ENCODE assay signal across 8 cellular contexts in genomic region chr1:64471218-64471719, GRCh38. TPM values are rescaled to one million over a fixed set of nuclear protein-coding genes. Genes with fewer than 3 reads are reported as not detected.
DNase-seq lines count a peak whose midpoint lies in the region; ATAC-seq and TF ChIP-seq lines count a peak whose summit lies in the region.

No MANE protein-coding gene starts in this region.

- H3K4me3 Mint-ChIP-seq in activated T-cell treated with anti-CD3 and anti-CD28 coated beads, Interleukin-2, amount 50 U/mL, for 72 hours = peak overlapping the region; percentile 79 to 93
- H3K4me3 Mint-ChIP-seq in osteocyte (ENCODE audit: unreplicated experiment) = peak overlapping the region; percentile 88

- intact Hi-C loops in head of caudate nucleus (cut with DNase I) = no loop called here

- H3K27me3 Mint-ChIP-seq in activated T-cell treated with anti-CD3 and anti-CD28 coated beads, Interleukin-2, amount 50 U/mL, for 72 hours (ENCODE audit: low read depth) = peaks cover 42% of the 10 kb centered on the region
- peaks cover 15% of the 10 kb centered on the region for H3K27me3 Mint-ChIP-seq in osteocyte (ENCODE audit: unreplicated experiment)

- peaks cover 0 to 1% of the 10 kb centered on the region in 2 donors for H3K36me3 Mint-ChIP-seq in activated T-cell treated with anti-CD3 and anti-CD28 coated beads, Interleukin-2, amount 50 U/mL, for 72 hours (ENCODE audit: insufficient read depth in 2 of 2)
- no peaks in the 10 kb centered on the region for H3K36me3 Mint-ChIP-seq in osteocyte (ENCODE audit: unreplicated experiment)

- H3K4me3 ChIP-seq in HFF-Myc (replicated peaks; ENCODE audit: low read depth, low read length) = peak overlapping the region; percentile 70

- peak; percentile 28 to 33 for ATAC-seq in activated T-cell treated with anti-CD3 and anti-CD28 coated beads, Interleukin-2, amount 50 U/mL, for 72 hours (replicated peaks in 1 of 2)

- H3K27ac Mint-ChIP-seq in activated T-cell treated with anti-CD3 and anti-CD28 coated beads, Interleukin-2, amount 50 U/mL, for 72 hours = no peak overlapping the region
- H3K27ac Mint-ChIP-seq in osteocyte (ENCODE audit: unreplicated experiment) = peak overlapping the region; percentile 69

- TF ChIP-seq CTCF in HFF-Myc (IDR thresholded peaks at IDR 0.05; ENCODE audit: low read depth, low read length, missing control alignments) (no peak), osteocyte (IDR thresholded peaks at IDR 0.05) (no peak)

- DNase-seq in ACHN (peak; percentile 35), HFF-Myc (ENCODE audit: extremely low read depth, low read depth) (no peak), head of caudate nucleus (peak in 38 of 42 donors; percentile 9 to 76 (median 48)), osteocyte (ENCODE audit: extremely low spot score, unreplicated experiment) (no peak), KG1 (lab: John Stamatoyannopoulos, UW) (no peak), COR-L47 (lab: John Stamatoyannopoulos, UW) (no peak)
- peak; percentile 11 to 23 for DNase-seq in activated T-cell treated with anti-CD3 and anti-CD28 coated beads, Interleukin-2, amount 50 U/mL, for 72 hours
- DNase-seq in effector CD4-positive, alpha-beta T cell = no peak

- in situ Hi-C loops in ACHN (cut with HindIII; ENCODE audit: low pct_ligation_motif_present, low pct_unique_long_range_greater_than_20kb, low sequenced_read_pairs) = no loop called here

- H3K4me1 Mint-ChIP-seq in activated T-cell treated with anti-CD3 and anti-CD28 coated beads, Interleukin-2, amount 50 U/mL, for 72 hours (ENCODE audit: low read depth) = peaks cover 17% of the 10 kb centered on the region
- H3K4me1 Mint-ChIP-seq in osteocyte (ENCODE audit: unreplicated experiment) = peaks cover 25% of the 10 kb centered on the region

- no peaks in the 10 kb centered on the region for H3K9me3 Mint-ChIP-seq in activated T-cell treated with anti-CD3 and anti-CD28 coated beads, Interleukin-2, amount 50 U/mL, for 72 hours
- no peaks in the 10 kb centered on the region for H3K9me3 Mint-ChIP-seq in osteocyte (ENCODE audit: unreplicated experiment)

RNA-seq across cellular contexts. Expression of gene CACHD1, which starts 1.3 kb away (rescaled TPM):
- total RNA-seq in activated T-cell treated with anti-CD3 and anti-CD28 coated beads, Interleukin-2, amount 50 U/mL, for 72 hours = 1 to 10 TPM; 1.6 to 3.7 TPM
- 5.5 TPM in 2 replicates for total RNA-seq in osteocyte

Comparison
In these comparisons a context has a peak if more than half of its experiments do, and no peak if none do; other contexts are left out.
1. DNase-seq: peak in ACHN (single experiment), activated T-cell treated with anti-CD3 and anti-CD28 coated beads, Interleukin-2, amount 50 U/mL, for 72 hours (2 of 2) and head of caudate nucleus (38 of 42); none in HFF-Myc (single experiment), osteocyte (single experiment), KG1 (single experiment), effector CD4-positive, alpha-beta T cell (single experiment) and COR-L47 (single experiment).